In genomic region chr7:20351901-20352300, GRCh38 we compare ENCODE assay signal across 11 cellular contexts. TPM values are rescaled to one million over a fixed set of nuclear protein-coding genes. Genes with fewer than 3 reads are reported as not detected.
DNase-seq lines count a peak whose midpoint lies in the region; ATAC-seq and TF ChIP-seq lines count a peak whose summit lies in the region.
"Had no signal": no experiment of that assay in that cellular context is flagged by ENCODE, and none has a peak within 500 bp of the region (broad histone marks: within the 10 kb centered on the region; RNA-seq: fewer than 3 reads in every experiment).

No MANE protein-coding gene starts in this region.

- peak in 1 of 2 donors; percentile 52 for TF ChIP-seq EP300 in tibial nerve (IDR thresholded peaks at IDR 0.05)

- H3K4me1 ChIP-seq in adipocyte (ENCODE audit: control insufficient read depth, insufficient read depth, low read length) (peaks cover 30% of the 10 kb centered on the region), tibial nerve (peaks cover 0 to 72% (median 11%) of the 10 kb centered on the region in 4 donors)

- no peak for TF ChIP-seq POLR2A in tibial nerve (IDR thresholded peaks at IDR 0.05)

- H3K36me3 ChIP-seq in adipocyte (ENCODE audit: control insufficient read depth, insufficient read depth, low read length, severe bottlenecking) (no peaks in the 10 kb centered on the region), tibial nerve (peaks cover 0 to 5% (median 0%) of the 10 kb centered on the region in 3 donors)

- no peak for TF ChIP-seq CTCF in tibial nerve (IDR thresholded peaks at IDR 0.05)

- H3K27me3 ChIP-seq in adipocyte (replicated peaks; ENCODE audit: control insufficient read depth, insufficient read depth, low read length) (no peaks in the 10 kb centered on the region), tibial nerve (no peaks in the 10 kb centered on the region)

- H3K27ac ChIP-seq in tibial nerve, result peak overlapping the region; percentile 58 to 98 (median 81)

- H3K9me3 ChIP-seq in adipocyte (ENCODE audit: control insufficient read depth, low read length) (no peaks in the 10 kb centered on the region), tibial nerve (no peaks in the 10 kb centered on the region)

- H3K9ac ChIP-seq in adipocyte (ENCODE audit: low read length), result peak overlapping the region; percentile 46

- DNase-seq in HS-27A (ENCODE audit: low read depth), result peak; percentile 27
- peak; percentile 66 for DNase-seq in adipocyte (ENCODE audit: low read depth)
- DNase-seq in fibroblast of peridontal ligament (ENCODE audit: extremely low read depth), result peak; percentile 55
- DNase-seq in tibial nerve (ENCODE audit: low spot score in 2 of 2), result no peak
- DNase-seq in HUDEP-2 (lab: John Stamatoyannopoulos, UW; ENCODE audit: unreplicated experiment in 76 of 76), result no peak
- no peak for DNase-seq in NCI-H187 treated with DMSO at 0.1 percent for 48 hours (lab: John Stamatoyannopoulos, UW)
- DNase-seq: COR-L47, midbrain, NCI-H526 had no signal

- peak overlapping the region; percentile 52 for H3K4me3 ChIP-seq in adipocyte (ENCODE audit: low read length)
- H3K4me3 ChIP-seq in tibial nerve, result no peak overlapping the region

- ATAC-seq in GM21526 (IDR thresholded peaks at IDR 0.05; ENCODE audit: low FRiP score, unreplicated experiment) (no peak), GM21381 (IDR thresholded peaks at IDR 0.05; ENCODE audit: unreplicated experiment) (no peak)

- 6 to 10% methylated on average over 1 of the region's 1 CpG for WGBS in tibial nerve, 2 donors

RNA-seq across cellular contexts. Expression of gene ITGB8, which starts 21.2 kb away (rescaled TPM):
- 100 to 1,000 TPM; 199 to 606 (median 388) TPM for total RNA-seq in tibial nerve

Comparison
In these comparisons a context has a peak if more than half of its experiments do, and no peak if none do; other contexts are left out.
1. DNase-seq: peak in HS-27A (single experiment), adipocyte (single experiment) and fibroblast of peridontal ligament (single experiment); none in tibial nerve (0 of 2), HUDEP-2 (0 of 76) and NCI-H187 treated with DMSO at 0.1 percent for 48 hours (single experiment).